ENCODE assay signal across 2 cellular contexts in the genomic region with DNA sequence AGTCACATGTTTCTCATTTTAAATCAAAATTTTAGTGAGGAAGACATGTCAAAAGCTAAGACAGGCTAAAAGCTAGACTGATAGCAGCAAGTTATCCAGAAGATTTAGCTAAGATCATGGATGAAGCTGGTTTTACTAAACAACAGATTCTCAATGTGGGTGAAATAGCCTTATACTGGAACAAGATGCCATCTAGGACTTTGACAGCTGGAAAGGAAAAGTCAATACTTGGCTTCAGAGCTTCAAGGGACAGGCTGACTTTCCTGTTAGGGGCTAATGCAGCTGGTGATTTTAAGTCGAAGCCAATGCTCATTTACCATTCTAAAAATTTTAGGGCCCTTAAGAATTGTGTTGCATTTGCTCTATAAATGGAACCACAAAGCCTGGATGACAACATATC.
TF ChIP-seq lines count a peak whose summit lies in the region.

No MANE protein-coding gene starts in this region.

TF ChIP-seq in liver, 16 proteins besides CTCF, POLR2A, EP300 and RAD21 (continued from another document):
- TF ChIP-seq HNF4A (conservative IDR thresholded peaks at IDR 0.05), result peak; percentile 53 to 54
- peak; percentile 32 for TF ChIP-seq SP1 (IDR thresholded peaks at IDR 0.05)

TF ChIP-seq in HepG2, 621 proteins besides CTCF, POLR2A, EP300 and RAD21 (continued from another document):
- TF ChIP-seq, protein P1, sequence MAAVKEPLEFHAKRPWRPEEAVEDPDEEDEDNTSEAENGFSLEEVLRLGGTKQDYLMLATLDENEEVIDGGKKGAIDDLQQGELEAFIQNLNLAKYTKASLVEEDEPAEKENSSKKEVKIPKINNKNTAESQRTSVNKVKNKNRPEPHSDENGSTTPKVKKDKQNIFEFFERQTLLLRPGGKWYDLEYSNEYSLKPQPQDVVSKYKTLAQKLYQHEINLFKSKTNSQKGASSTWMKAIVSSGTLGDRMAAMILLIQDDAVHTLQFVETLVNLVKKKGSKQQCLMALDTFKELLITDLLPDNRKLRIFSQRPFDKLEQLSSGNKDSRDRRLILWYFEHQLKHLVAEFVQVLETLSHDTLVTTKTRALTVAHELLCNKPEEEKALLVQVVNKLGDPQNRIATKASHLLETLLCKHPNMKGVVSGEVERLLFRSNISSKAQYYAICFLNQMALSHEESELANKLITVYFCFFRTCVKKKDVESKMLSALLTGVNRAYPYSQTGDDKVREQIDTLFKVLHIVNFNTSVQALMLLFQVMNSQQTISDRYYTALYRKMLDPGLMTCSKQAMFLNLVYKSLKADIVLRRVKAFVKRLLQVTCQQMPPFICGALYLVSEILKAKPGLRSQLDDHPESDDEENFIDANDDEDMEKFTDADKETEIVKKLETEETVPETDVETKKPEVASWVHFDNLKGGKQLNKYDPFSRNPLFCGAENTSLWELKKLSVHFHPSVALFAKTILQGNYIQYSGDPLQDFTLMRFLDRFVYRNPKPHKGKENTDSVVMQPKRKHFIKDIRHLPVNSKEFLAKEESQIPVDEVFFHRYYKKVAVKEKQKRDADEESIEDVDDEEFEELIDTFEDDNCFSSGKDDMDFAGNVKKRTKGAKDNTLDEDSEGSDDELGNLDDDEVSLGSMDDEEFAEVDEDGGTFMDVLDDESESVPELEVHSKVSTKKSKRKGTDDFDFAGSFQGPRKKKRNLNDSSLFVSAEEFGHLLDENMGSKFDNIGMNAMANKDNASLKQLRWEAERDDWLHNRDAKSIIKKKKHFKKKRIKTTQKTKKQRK (IDR thresholded peaks at IDR 0.05; ENCODE audit: low read length), result no peak
- TF ChIP-seq ZNF10 (CRISPR knock-in tag; IDR thresholded peaks at IDR 0.05; ENCODE audit: borderline replicate concordance, low read depth), result no peak
- TF ChIP-seq ZNF3 (CRISPR knock-in tag; IDR thresholded peaks at IDR 0.05), result no peak
- no peak for TF ChIP-seq ZNF549 (CRISPR knock-in tag; IDR thresholded peaks at IDR 0.05)
- no peak for TF ChIP-seq ATF2 (CRISPR knock-in tag; IDR thresholded peaks at IDR 0.05)
- no peak for TF ChIP-seq GLI4 (CRISPR knock-in tag; IDR thresholded peaks at IDR 0.05; ENCODE audit: borderline replicate concordance)
- TF ChIP-seq, protein P2, sequence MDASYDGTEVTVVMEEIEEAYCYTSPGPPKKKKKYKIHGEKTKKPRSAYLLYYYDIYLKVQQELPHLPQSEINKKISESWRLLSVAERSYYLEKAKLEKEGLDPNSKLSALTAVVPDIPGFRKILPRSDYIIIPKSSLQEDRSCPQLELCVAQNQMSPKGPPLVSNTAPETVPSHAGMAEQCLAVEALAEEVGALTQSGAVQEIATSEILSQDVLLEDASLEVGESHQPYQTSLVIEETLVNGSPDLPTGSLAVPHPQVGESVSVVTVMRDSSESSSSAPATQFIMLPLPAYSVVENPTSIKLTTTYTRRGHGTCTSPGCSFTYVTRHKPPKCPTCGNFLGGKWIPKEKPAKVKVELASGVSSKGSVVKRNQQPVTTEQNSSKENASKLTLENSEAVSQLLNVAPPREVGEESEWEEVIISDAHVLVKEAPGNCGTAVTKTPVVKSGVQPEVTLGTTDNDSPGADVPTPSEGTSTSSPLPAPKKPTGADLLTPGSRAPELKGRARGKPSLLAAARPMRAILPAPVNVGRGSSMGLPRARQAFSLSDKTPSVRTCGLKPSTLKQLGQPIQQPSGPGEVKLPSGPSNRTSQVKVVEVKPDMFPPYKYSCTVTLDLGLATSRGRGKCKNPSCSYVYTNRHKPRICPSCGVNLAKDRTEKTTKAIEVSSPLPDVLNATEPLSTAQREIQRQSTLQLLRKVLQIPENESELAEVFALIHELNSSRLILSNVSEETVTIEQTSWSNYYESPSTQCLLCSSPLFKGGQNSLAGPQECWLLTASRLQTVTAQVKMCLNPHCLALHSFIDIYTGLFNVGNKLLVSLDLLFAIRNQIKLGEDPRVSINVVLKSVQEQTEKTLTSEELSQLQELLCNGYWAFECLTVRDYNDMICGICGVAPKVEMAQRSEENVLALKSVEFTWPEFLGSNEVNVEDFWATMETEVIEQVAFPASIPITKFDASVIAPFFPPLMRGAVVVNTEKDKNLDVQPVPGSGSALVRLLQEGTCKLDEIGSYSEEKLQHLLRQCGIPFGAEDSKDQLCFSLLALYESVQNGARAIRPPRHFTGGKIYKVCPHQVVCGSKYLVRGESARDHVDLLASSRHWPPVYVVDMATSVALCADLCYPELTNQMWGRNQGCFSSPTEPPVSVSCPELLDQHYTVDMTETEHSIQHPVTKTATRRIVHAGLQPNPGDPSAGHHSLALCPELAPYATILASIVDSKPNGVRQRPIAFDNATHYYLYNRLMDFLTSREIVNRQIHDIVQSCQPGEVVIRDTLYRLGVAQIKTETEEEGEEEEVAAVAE (CRISPR knock-in tag; IDR thresholded peaks at IDR 0.05; ENCODE audit: borderline replicate concordance), result no peak
- no peak for TF ChIP-seq SMAD3 (CRISPR knock-in tag; IDR thresholded peaks at IDR 0.05)
- no peak for TF ChIP-seq ZSCAN9 (CRISPR knock-in tag; IDR thresholded peaks at IDR 0.05; ENCODE audit: borderline replicate concordance)
- TF ChIP-seq SP4 (CRISPR knock-in tag; IDR thresholded peaks at IDR 0.05), result no peak
- TF ChIP-seq SAFB2 (CRISPR knock-in tag; IDR thresholded peaks at IDR 0.05; ENCODE audit: borderline replicate concordance, low read depth), result no peak
- no peak for TF ChIP-seq FIP1L1 (IDR thresholded peaks at IDR 0.05; ENCODE audit: borderline replicate concordance, insufficient read depth, low read depth, low read length)
- no peak for TF ChIP-seq ZFP36 (IDR thresholded peaks at IDR 0.05; ENCODE audit: borderline replicate concordance, low read depth, low read length, partially characterized antibody)
- TF ChIP-seq, protein P3, sequence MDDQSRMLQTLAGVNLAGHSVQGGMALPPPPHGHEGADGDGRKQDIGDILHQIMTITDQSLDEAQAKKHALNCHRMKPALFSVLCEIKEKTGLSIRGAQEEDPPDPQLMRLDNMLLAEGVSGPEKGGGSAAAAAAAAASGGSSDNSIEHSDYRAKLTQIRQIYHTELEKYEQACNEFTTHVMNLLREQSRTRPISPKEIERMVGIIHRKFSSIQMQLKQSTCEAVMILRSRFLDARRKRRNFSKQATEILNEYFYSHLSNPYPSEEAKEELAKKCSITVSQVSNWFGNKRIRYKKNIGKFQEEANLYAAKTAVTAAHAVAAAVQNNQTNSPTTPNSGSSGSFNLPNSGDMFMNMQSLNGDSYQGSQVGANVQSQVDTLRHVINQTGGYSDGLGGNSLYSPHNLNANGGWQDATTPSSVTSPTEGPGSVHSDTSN (CRISPR knock-in tag; IDR thresholded peaks at IDR 0.05; ENCODE audit: borderline replicate concordance), result no peak
- no peak for TF ChIP-seq TRIM24 (CRISPR knock-in tag; IDR thresholded peaks at IDR 0.05)
- no peak for TF ChIP-seq ZNF512B (CRISPR knock-in tag; IDR thresholded peaks at IDR 0.05; ENCODE audit: borderline replicate concordance)
- TF ChIP-seq SNAPC4 (CRISPR knock-in tag; IDR thresholded peaks at IDR 0.05), result no peak
TF ChIP-seq in HepG2: peak in this region for 0.
